Comparison of ENCODE assay signal across 29 cellular contexts in the genomic region with DNA sequence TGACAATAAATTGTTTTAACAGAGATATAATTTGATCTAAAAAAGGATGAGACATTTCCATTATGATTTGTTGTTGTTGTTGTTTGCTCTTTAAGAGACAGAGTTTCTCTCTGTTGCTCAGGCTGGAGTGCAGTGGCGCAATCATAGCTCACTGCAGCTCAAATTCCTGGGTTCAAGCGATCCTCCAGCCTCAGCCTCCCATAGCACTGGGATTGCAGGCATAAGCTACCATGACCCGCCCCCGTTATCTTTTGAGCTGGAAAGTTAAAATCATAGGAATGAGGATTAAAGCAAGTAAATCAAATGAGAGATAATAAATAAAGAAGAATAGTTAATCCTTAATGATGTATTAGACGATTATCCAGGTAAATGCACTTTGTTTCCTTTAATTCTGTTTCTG.
"Had no signal": no experiment of that assay in that cellular context is flagged by ENCODE, and none has a peak within 500 bp of the region (broad histone marks: within the 10 kb centered on the region; RNA-seq: fewer than 3 reads in every experiment).

No MANE protein-coding gene starts in this region.

- H3K27ac Mint-ChIP-seq: activated CD4-positive, alpha-beta T cell treated with anti-CD3 and anti-CD28 coated beads for 36 hours; activated CD4-positive, alpha-beta T cell treated with anti-CD3 and anti-CD28 coated beads, Interleukin-2, amount 10 ng/mL, durations not matched to agents 7 days and 5 days; activated CD8-positive, alpha-beta T cell treated with anti-CD3 and anti-CD28 coated beads for 36 hours; activated naive CD8-positive, alpha-beta T cell; activated T-helper 17 cell treated with anti-CD3 and anti-CD28 coated beads, Interleukin-2, amount 50 U/mL, for 72 hours; dendritic cell treated with granulocyte-macrophage colony-stimulating factor and Interleukin-4, amounts not matched to agents 40 ng/mL and 50 ng/mL, for 4 days; endodermal cell had no signal

- H3K4me3 Mint-ChIP-seq: activated CD4-positive, alpha-beta T cell treated with anti-CD3 and anti-CD28 coated beads for 36 hours; activated CD4-positive, alpha-beta T cell treated with anti-CD3 and anti-CD28 coated beads, Interleukin-2, amount 10 ng/mL, durations not matched to agents 7 days and 5 days; activated CD8-positive, alpha-beta T cell treated with anti-CD3 and anti-CD28 coated beads for 36 hours; activated naive CD8-positive, alpha-beta T cell; activated T-cell treated with anti-CD3 and anti-CD28 coated beads, Interleukin-2, amount 50 U/mL, for 4 hours; activated T-helper 17 cell treated with anti-CD3 and anti-CD28 coated beads, Interleukin-2, amount 50 U/mL, for 72 hours; central memory CD8-positive, alpha-beta T cell; dendritic cell treated with granulocyte-macrophage colony-stimulating factor and Interleukin-4, amounts not matched to agents 40 ng/mL and 50 ng/mL, for 4 days; endodermal cell had no signal

- H3K4me1 Mint-ChIP-seq: activated CD4-positive, alpha-beta T cell treated with anti-CD3 and anti-CD28 coated beads for 36 hours; activated CD4-positive, alpha-beta T cell treated with anti-CD3 and anti-CD28 coated beads, Interleukin-2, amount 10 ng/mL, durations not matched to agents 7 days and 5 days; activated T-helper 17 cell treated with anti-CD3 and anti-CD28 coated beads, Interleukin-2, amount 50 U/mL, for 72 hours; central memory CD8-positive, alpha-beta T cell had no signal

- FAIRE-seq: astrocyte, bronchial epithelial cell, frontal cortex had no signal

- H3K27me3 Mint-ChIP-seq: activated CD4-positive, alpha-beta T cell treated with anti-CD3 and anti-CD28 coated beads for 36 hours; activated CD4-positive, alpha-beta T cell treated with anti-CD3 and anti-CD28 coated beads, Interleukin-2, amount 10 ng/mL, durations not matched to agents 7 days and 5 days; activated CD8-positive, alpha-beta T cell treated with anti-CD3 and anti-CD28 coated beads for 36 hours; activated T-helper 17 cell treated with anti-CD3 and anti-CD28 coated beads, Interleukin-2, amount 50 U/mL, for 72 hours; central memory CD8-positive, alpha-beta T cell; dendritic cell treated with granulocyte-macrophage colony-stimulating factor and Interleukin-4, amounts not matched to agents 40 ng/mL and 50 ng/mL, for 4 days had no signal

- H3K9me3 Mint-ChIP-seq: activated CD4-positive, alpha-beta T cell treated with anti-CD3 and anti-CD28 coated beads, Interleukin-2, amount 10 ng/mL, durations not matched to agents 7 days and 5 days; activated T-cell treated with anti-CD3 and anti-CD28 coated beads, Interleukin-2, amount 50 U/mL, for 4 hours; activated T-helper 17 cell treated with anti-CD3 and anti-CD28 coated beads, Interleukin-2, amount 50 U/mL, for 72 hours; dendritic cell treated with granulocyte-macrophage colony-stimulating factor and Interleukin-4, amounts not matched to agents 40 ng/mL and 50 ng/mL, for 4 days; endodermal cell had no signal

- DNase-seq: activated CD4-positive, alpha-beta T cell treated with anti-CD3 and anti-CD28 coated beads for 36 hours; activated CD4-positive, alpha-beta T cell treated with anti-CD3 and anti-CD28 coated beads, Interleukin-2, amount 10 ng/mL, durations not matched to agents 7 days and 5 days; activated CD4-positive, alpha-beta T cell treated with anti-CD3 and anti-CD28 coated beads, Interleukin-2, amount 50 U/mL, for 4 hours; activated CD4-positive, CD25-positive, alpha-beta regulatory T cell; activated CD4-positive, CD25-positive, alpha-beta regulatory T cell treated with anti-CD3 and anti-CD28 coated beads, Interleukin-2, amount 50 U/mL, for 72 hours; activated CD8-positive, alpha-beta memory T cell treated with anti-CD3 and anti-CD28 coated beads for 24 hours; activated CD8-positive, alpha-beta T cell treated with anti-CD3 and anti-CD28 coated beads for 36 hours; activated effector memory CD4-positive, alpha-beta T cell treated with Interleukin-2 at 50 U/mL for 16 hours; activated gamma-delta T cell treated with Interleukin-2 at 50 U/mL for 16 hours; activated naive CD4-positive, alpha-beta T cell treated with anti-CD3 and anti-CD28 coated beads, Interleukin-2, amount 50 U/mL, for 16 hours; activated naive CD4-positive, alpha-beta T cell treated with Interleukin-2 at 50 U/mL for 16 hours; activated T-cell treated with anti-CD3 and anti-CD28 coated beads, Interleukin-2, amount 50 U/mL, for 4 hours; amniotic stem cell; anterior cingulate cortex; brain microvascular endothelial cell; dorsolateral prefrontal cortex; effector memory CD4-positive, alpha-beta T cell; endodermal cell; foreskin fibroblast; head of caudate nucleus; T-helper 2 cell had no signal

- H3K36me3 Mint-ChIP-seq: activated naive CD8-positive, alpha-beta T cell had no signal

- ATAC-seq: activated CD4-positive, alpha-beta T cell treated with anti-CD3 and anti-CD28 coated beads for 36 hours; activated CD8-positive, alpha-beta T cell treated with anti-CD3 and anti-CD28 coated beads for 36 hours; activated T-cell treated with anti-CD3 and anti-CD28 coated beads, Interleukin-2, amount 50 U/mL, for 4 hours; activated T-helper 17 cell treated with anti-CD3 and anti-CD28 coated beads, Interleukin-2, amount 50 U/mL, for 72 hours; esophagus mucosa had no signal
